Comparison of ENCODE assay signal across 8 cellular contexts in the genomic region with DNA sequence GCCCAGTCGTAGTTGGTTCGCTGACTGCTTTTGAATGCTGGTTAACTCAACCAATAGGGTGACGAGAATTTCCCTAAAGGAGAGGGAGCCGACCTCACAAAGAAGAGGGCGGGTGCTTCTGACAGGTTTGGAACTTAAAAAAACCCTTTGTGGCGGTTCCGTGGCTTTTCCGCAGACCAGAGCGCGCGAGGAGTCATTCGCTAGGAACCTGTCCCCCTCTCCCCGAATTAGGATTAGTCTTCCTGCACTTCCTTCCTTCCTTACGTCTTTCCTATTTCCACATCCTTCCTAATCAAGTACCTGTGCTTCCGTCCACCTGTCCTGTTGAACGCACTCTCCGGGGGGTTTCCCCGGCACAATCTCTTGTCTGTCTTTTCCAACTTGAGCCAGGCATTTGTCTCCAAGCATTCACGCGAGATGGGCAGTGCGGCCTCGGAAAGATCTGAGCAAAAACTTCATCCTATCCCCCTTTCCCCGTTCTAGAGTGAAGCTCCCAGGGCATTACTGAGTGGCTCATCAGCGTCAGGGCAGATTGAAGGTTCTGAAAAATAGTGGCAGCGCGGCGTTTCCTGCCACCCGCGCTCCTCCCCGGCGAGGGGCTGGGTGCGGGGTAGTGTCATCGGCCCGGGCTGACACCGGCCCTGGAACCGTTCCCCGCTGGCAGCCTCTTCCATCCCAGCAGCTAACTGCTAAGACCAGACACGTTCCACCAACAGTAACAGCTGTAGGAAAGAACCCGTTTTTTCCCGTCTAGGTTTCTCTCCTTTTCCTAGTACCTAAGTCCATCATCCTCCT. TPM values are rescaled to one million over a fixed set of nuclear protein-coding genes. Genes with fewer than 3 reads are reported as not detected.
A peak's percentile ranks its signal among the peaks of the same experiment; 100 is the strongest.
DNase-seq lines count a peak whose midpoint lies in the region; ATAC-seq and TF ChIP-seq lines count a peak whose summit lies in the region.

No MANE protein-coding gene starts in this region.

- H3K27ac ChIP-seq in AG04450 (ENCODE audit: low read depth, low read length), result peak overlapping the region; percentile 89

- no peaks in the 10 kb centered on the region; the same call in 1 of the 2 replicates for H3K27me3 Mint-ChIP-seq in WTC11 (ENCODE audit: low read depth)
- H3K27me3 Mint-ChIP-seq in immature natural killer cell (ENCODE audit: low read depth in 3 of 3), result peaks cover 14 to 19% (median 15%) of the 10 kb centered on the region in 3 donors

- H3K27ac Mint-ChIP-seq in WTC11 (peak overlapping the region; percentile 88), immature natural killer cell (peak overlapping the region; percentile 90 to 99 (median 98))

- peak overlapping the region; percentile 82 for H3K4me3 ChIP-seq in AG04450 (ENCODE audit: low read depth, low read length)
- H3K4me3 ChIP-seq in cardiac fibroblast (replicated peaks in 1 of 2; ENCODE audit: low read depth in 2 of 2, low read length in 2 of 2), result peak overlapping the region; percentile 65 to 92

- DNase-seq in AG04450 (ENCODE audit: low read depth, low spot score), result peak; percentile 92
- DNase-seq in NCI-H2196 treated with DMSO at 0.1 percent for 48 hours (lab: John Stamatoyannopoulos, UW; ENCODE audit: unreplicated experiment), result peak; percentile 92
- DNase-seq in WTC11 (ENCODE audit: low spot score), result peak; percentile 65
- DNase-seq in cardiac fibroblast (ENCODE audit: low read depth in 2 of 2), result peak; percentile 98 to 99
- DNase-seq in immature natural killer cell, result peak; percentile 87 to 90 (median 89)
- DNase-seq in smooth muscle cell of the brain vasculature (ENCODE audit: low read depth, low spot score), result peak; percentile 93

- H3K9me3 ChIP-seq in AG04450 (ENCODE audit: control insufficient read depth, insufficient read depth, low read length), result no peaks in the 10 kb centered on the region; the same call in 1 of the 2 replicates

- no peak for TF ChIP-seq CTCF in AG04450 (IDR thresholded peaks at IDR 0.05; ENCODE audit: low read depth, low read length)
- no peak for TF ChIP-seq CTCF in WTC11 (IDR thresholded peaks at IDR 0.05)
- TF ChIP-seq CTCF in cardiac fibroblast (IDR thresholded peaks at IDR 0.05; ENCODE audit: low read depth, low read length), result no peak

- H3K36me3 Mint-ChIP-seq in WTC11, result no peaks in the 10 kb centered on the region
- no peaks in the 10 kb centered on the region for H3K36me3 Mint-ChIP-seq in immature natural killer cell

- H3K4me1 Mint-ChIP-seq in WTC11, result peaks cover 17% of the 10 kb centered on the region
- H3K4me1 Mint-ChIP-seq in immature natural killer cell, result peaks cover 35 to 53% of the 10 kb centered on the region in 2 donors

- H3K27me3 ChIP-seq in AG04450 (ENCODE audit: control insufficient read depth, insufficient read depth, low read length), result no peaks in the 10 kb centered on the region

- CTCF ChIA-PET in AG04450 (lab: Charles Lee) (interaction anchor here (0.7 to 1.0 kb wide), 2 partner anchors 280 to 346 kb away, joined by 4 to 8 read pairs; no protein-coding TSS in a partner anchor), WTC11 (lab: Charles Lee) (interaction anchor here (0.9 to 1.7 kb wide), 3 partner anchors 13 to 293 kb away, joined by 3 to 4 read pairs (median 3); no protein-coding TSS in a partner anchor)

- POLR2A ChIA-PET in AG04450 (lab: Yijun Ruan, JAX), result interaction anchor here (0.6 to 1.6 kb wide), 6 partner anchors 33 to 1190 kb away, joined by 3 to 5 read pairs (median 4); no protein-coding TSS in a partner anchor
- POLR2A ChIA-PET in WTC11 (lab: Charles Lee), result interaction anchor here (0.6 kb wide), 1 partner anchor 9 kb away, joined by 4 read pairs; no protein-coding TSS in a partner anchor

- H3K4me3 Mint-ChIP-seq in WTC11, result peak overlapping the region; percentile 92
- H3K4me3 Mint-ChIP-seq in immature natural killer cell, result peak overlapping the region; percentile 95 to 99 (median 98)

- H3K9me3 Mint-ChIP-seq in WTC11, result no peaks in the 10 kb centered on the region
- H3K9me3 Mint-ChIP-seq in immature natural killer cell, result no peaks in the 10 kb centered on the region

- ATAC-seq in GM18873 (IDR thresholded peaks at IDR 0.05; ENCODE audit: low FRiP score, unreplicated experiment) (peak; percentile 90), HG03139 (IDR thresholded peaks at IDR 0.05; ENCODE audit: unreplicated experiment) (peak; percentile 82), WTC11 (peak; percentile 89)

TF ChIP-seq in WTC11, 78 proteins besides CTCF, POLR2A, EP300 and RAD21:
- TF ChIP-seq NFYB (CRISPR knock-in tag; conservative IDR thresholded peaks at IDR 0.05; ENCODE audit: low read depth) (peak; percentile 94), ZNF671 (CRISPR knock-in tag; IDR thresholded peaks at IDR 0.05) (no peak), ETV6 (CRISPR knock-in tag; IDR thresholded peaks at IDR 0.05) (0 out of 2 replicates have a peak, but pooled peaks have one; percentile 29)

RNA-seq across cellular contexts. Expression of a gene that starts 1.5 kb away (rescaled TPM):
- polyA plus RNA-seq in AG04450 (2011; rRNA removed), result 33.9 and 40.0 TPM in 2 replicates
- 58.7 and 86.8 TPM in 2 replicates for polyA minus RNA-seq in AG04450 (2011; rRNA and poly(A)+ RNA removed)
- 9.9 to 13.2 TPM (median 9.9 TPM) in 3 replicates for total RNA-seq in WTC11 (2021)
- 1 to 10 TPM; 2.9 to 5.4 (median 3.1) TPM for polyA plus RNA-seq in immature natural killer cell

Comparison
In these comparisons a context has a peak if more than half of its experiments do, and no peak if none do; other contexts are left out.
1. Peak in every context shown above with its lines: DNase-seq, ATAC-seq, H3K4me3 ChIP-seq and H3K27ac ChIP-seq.